In the genomic region with DNA sequence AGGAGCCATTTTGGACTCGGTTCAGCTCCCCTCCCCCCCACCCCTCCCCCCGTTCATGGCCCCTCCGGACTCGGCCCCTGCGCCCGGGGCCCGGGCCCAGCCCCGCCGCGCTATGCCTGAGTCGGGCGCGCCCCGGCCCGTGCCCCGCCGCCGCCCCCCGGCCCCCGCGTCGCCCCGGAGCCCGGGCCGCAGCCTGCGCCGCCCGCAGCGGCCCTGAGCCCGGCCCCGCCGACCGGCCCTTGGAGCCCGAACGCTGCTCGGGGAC, we compare ENCODE assay signal across 8 cellular contexts. TPM values are rescaled to one million over a fixed set of nuclear protein-coding genes. Genes with fewer than 3 reads are reported as not detected.
DNase-seq lines count a peak whose midpoint lies in the region; ATAC-seq and TF ChIP-seq lines count a peak whose summit lies in the region.

No MANE protein-coding gene starts in this region.

- BruUV-seq in MCF 10A (replicated peaks; lab: Mats Ljungman, UMichigan) = no TSS peak

- no peaks in the 10 kb centered on the region for H3K36me3 Mint-ChIP-seq in MCF 10A (ENCODE audit: insufficient read depth, unreplicated experiment)

- peaks cover 6% of the 10 kb centered on the region for H3K9me3 Mint-ChIP-seq in MCF 10A (ENCODE audit: unreplicated experiment)

- no peaks in the 10 kb centered on the region for H3K27me3 Mint-ChIP-seq in MCF 10A (ENCODE audit: insufficient read depth, unreplicated experiment)

- intact Hi-C loops in MCF 10A (cut with micrococcal nuclease) = loop anchor here (2.0 kb wide), 1 partner anchor 107 kb away; a partner anchor contains a TSS
- intact Hi-C loops in mucosa of descending colon (cut with DNase I, micrococcal nuclease) = no loop called here

- CTCF ChIA-PET in MCF 10A (lab: Yijun Ruan, JAX) = interaction anchor here (1.4 kb wide), 1 partner anchor 108 kb away, joined by 7 read pairs; a partner anchor contains a TSS

- peak overlapping the region; percentile 55 for H3K4me3 ChIP-seq in mucosa of descending colon

- no peaks in the 10 kb centered on the region for H3K9me3 ChIP-seq in mucosa of descending colon

- H3K27ac Mint-ChIP-seq in MCF 10A (ENCODE audit: low read depth, unreplicated experiment) = no peak overlapping the region

- ATAC-seq in HG03045 (IDR thresholded peaks at IDR 0.05; ENCODE audit: unreplicated experiment) (peak; percentile 12), mucosa of descending colon (no peak), GM21515 (IDR thresholded peaks at IDR 0.05; ENCODE audit: unreplicated experiment) (no peak), HG03342 (IDR thresholded peaks at IDR 0.05; ENCODE audit: unreplicated experiment) (no peak)

- H3K4me1 Mint-ChIP-seq in MCF 10A (ENCODE audit: insufficient read depth, unreplicated experiment) = peaks cover 5% of the 10 kb centered on the region

- TF ChIP-seq CTCF in MCF 10A (IDR thresholded peaks at IDR 0.05; ENCODE audit: unreplicated experiment) (no peak), mucosa of descending colon (IDR thresholded peaks at IDR 0.05) (no peak)

- no peaks in the 10 kb centered on the region for H3K36me3 ChIP-seq in mucosa of descending colon (ENCODE audit: low read depth)

- DNase-seq in 8988T = peak; percentile 50
- DNase-seq in MCF 10A (ENCODE audit: unreplicated experiment) = no peak
- no peak for DNase-seq in mucosa of descending colon
- no peak for DNase-seq in NCI-H1694 treated with DMSO at 0.1 percent for 48 hours (lab: John Stamatoyannopoulos, UW)
- DNase-seq in OCI-M1 (lab: John Stamatoyannopoulos, UW) = no peak

- POLR2A ChIA-PET in MCF 10A (lab: Yijun Ruan, JAX) = no interaction called here

- peaks cover 25% of the 10 kb centered on the region for H3K4me1 ChIP-seq in mucosa of descending colon (ENCODE audit: low read depth)

- peak overlapping the region; percentile 89 for H3K4me3 Mint-ChIP-seq in MCF 10A (ENCODE audit: unreplicated experiment)

RNA-seq across cellular contexts. Expression of a gene that starts 0.2 kb away (rescaled TPM):
- total RNA-seq in MCF 10A (2022) = 3.6 and 3.8 TPM in 2 replicates
- total RNA-seq in mucosa of descending colon = 1 to 10 TPM; 4.3 to 9.6 (median 7.8) TPM

RNA-seq across cellular contexts. Expression of a gene that starts 42.3 kb away (rescaled TPM):
- total RNA-seq in MCF 10A (2022) (17.5 and 21.9 TPM in 2 replicates), mucosa of descending colon (10 to 100 TPM in 1 of 3 donors, 1 to 10 TPM in 2; 7.1 to 13.0 (median 8.7) TPM)
